In genomic region chr6:99746261-99746895, GRCh38 we compare ENCODE assay signal across 9 cellular contexts.
DNase-seq lines count a peak whose midpoint lies in the region; ATAC-seq lines count a peak whose summit lies in the region.
"Had no signal": no experiment of that assay in that cellular context is flagged by ENCODE, and none has a peak within 500 bp of the region (broad histone marks: within the 10 kb centered on the region; RNA-seq: fewer than 3 reads in every experiment).

No MANE protein-coding gene starts in this region.

- no peak overlapping the region for H3K27ac Mint-ChIP-seq in memory B cell
- H3K27ac Mint-ChIP-seq: activated naive CD8-positive, alpha-beta T cell had no signal

- no peaks in the 10 kb centered on the region for H3K4me1 Mint-ChIP-seq in memory B cell

- H3K36me3 Mint-ChIP-seq in memory B cell = no peaks in the 10 kb centered on the region
- H3K36me3 Mint-ChIP-seq: activated naive CD8-positive, alpha-beta T cell had no signal

- peak; percentile 95 for ATAC-seq in GM19438 (IDR thresholded peaks at IDR 0.05; ENCODE audit: low read depth, unreplicated experiment)
- ATAC-seq in HG03457 (IDR thresholded peaks at IDR 0.05; ENCODE audit: unreplicated experiment) = peak; percentile 89
- peak; percentile 64 for ATAC-seq in memory B cell (ENCODE audit: low read depth)

- H3K9me3 Mint-ChIP-seq in memory B cell = no peaks in the 10 kb centered on the region

- no peak overlapping the region for H3K4me3 Mint-ChIP-seq in memory B cell
- H3K4me3 Mint-ChIP-seq: activated naive CD8-positive, alpha-beta T cell had no signal

- DNase-seq in COR-L47 (lab: John Stamatoyannopoulos, UW) (peak; percentile 65), NCI-H524 treated with DMSO at 0.1 percent for 48 hours (lab: John Stamatoyannopoulos, UW) (peak; percentile 63), memory B cell (ENCODE audit: low spot score in 2 of 2) (peak; percentile 39 to 52)
- peak; percentile 28 to 65 for DNase-seq in activated CD4-positive, alpha-beta T cell treated with anti-CD3 and anti-CD28 coated beads for 4 hours
- DNase-seq in effector CD4-positive, alpha-beta T cell = peak; percentile 33
- DNase-seq in stimulated activated CD8-positive, alpha-beta memory T cell treated with anti-CD3 and anti-CD28 coated beads, Interleukin-4, amount 100 ng/mL, for 4 hours (ENCODE audit: low read depth in 2 of 2, low spot score in 1 of 2) = peak; percentile 5 to 7

- H3K27me3 Mint-ChIP-seq in memory B cell = peaks cover 9% of the 10 kb centered on the region

Comparison
In these comparisons a context has a peak if more than half of its experiments do, and no peak if none do; other contexts are left out.
1. Peak in every context shown above with its lines: DNase-seq and ATAC-seq.
2. DNase-seq: peak in every context shown above with its lines; median percentile 65 in COR-L47; 63 in NCI-H524 treated with DMSO at 0.1 percent for 48 hours; 46 in activated CD4-positive, alpha-beta T cell treated with anti-CD3 and anti-CD28 coated beads for 4 hours; 46 in memory B cell; 33 in effector CD4-positive, alpha-beta T cell; 6 in stimulated activated CD8-positive, alpha-beta memory T cell treated with anti-CD3 and anti-CD28 coated beads, Interleukin-4, amount 100 ng/mL, for 4 hours.